In genomic region chr5:132901036-132901435, GRCh38 we compare ENCODE assay signal across 20 cellular contexts. TPM values are rescaled to one million over a fixed set of nuclear protein-coding genes. Genes with fewer than 3 reads are reported as not detected.
"Had no signal": no experiment of that assay in that cellular context is flagged by ENCODE, and none has a peak within 500 bp of the region (broad histone marks: within the 10 kb centered on the region; RNA-seq: fewer than 3 reads in every experiment).

No MANE protein-coding gene starts in this region.

- H3K27me3 Mint-ChIP-seq: activated naive CD8-positive, alpha-beta T cell treated with anti-CD3 and anti-CD28 coated beads for 36 hours; activated T-helper 17 cell treated with anti-CD3 and anti-CD28 coated beads, Interleukin-2, amount 50 U/mL, for 72 hours; stimulated activated memory B cell treated with anti-CD40 and anti-IgM and Interleukin-4, amounts not matched to agents 10 μg/mL and 1 μg/mL and 100 μg/mL, for 72 hours had no signal

- H3K9me3 ChIP-seq: heart left ventricle, mucosa of descending colon, right lobe of liver, stomach, suprapubic skin, transverse colon, vagina had no signal

- H3K4me1 Mint-ChIP-seq: endodermal cell had no signal

- H3K4me3 ChIP-seq: coronary artery, heart left ventricle, mucosa of descending colon, right lobe of liver, skin epidermis, stomach, suprapubic skin, transverse colon, vagina had no signal

- H3K4me3 Mint-ChIP-seq: activated CD8-positive, alpha-beta T cell treated with anti-CD3 and anti-CD28 coated beads, Interleukin-2, amount 10 ng/mL, durations not matched to agents 7 days and 5 days; activated naive CD8-positive, alpha-beta T cell treated with anti-CD3 and anti-CD28 coated beads for 36 hours; activated T-helper 17 cell treated with anti-CD3 and anti-CD28 coated beads, Interleukin-2, amount 50 U/mL, for 72 hours; endodermal cell; stimulated activated memory B cell treated with anti-CD40 and anti-IgM and Interleukin-4, amounts not matched to agents 10 μg/mL and 1 μg/mL and 100 μg/mL, for 72 hours had no signal

- ATAC-seq: activated CD8-positive, alpha-beta T cell treated with anti-CD3 and anti-CD28 coated beads, Interleukin-2, amount 10 ng/mL, durations not matched to agents 7 days and 5 days; activated T-helper 17 cell treated with anti-CD3 and anti-CD28 coated beads, Interleukin-2, amount 50 U/mL, for 72 hours; heart left ventricle; mucosa of descending colon; right lobe of liver; stimulated activated memory B cell treated with anti-CD40 and anti-IgM and Interleukin-4, amounts not matched to agents 10 μg/mL and 1 μg/mL and 100 μg/mL, for 72 hours had no signal

- H3K9me3 Mint-ChIP-seq: activated naive CD8-positive, alpha-beta T cell treated with anti-CD3 and anti-CD28 coated beads for 36 hours; activated T-helper 17 cell treated with anti-CD3 and anti-CD28 coated beads, Interleukin-2, amount 50 U/mL, for 72 hours; endodermal cell; stimulated activated memory B cell treated with anti-CD40 and anti-IgM and Interleukin-4, amounts not matched to agents 10 μg/mL and 1 μg/mL and 100 μg/mL, for 72 hours had no signal

- DNase-seq: activated CD4-positive, alpha-beta T cell treated with anti-CD3 and anti-CD28 coated beads for 1 hour; activated CD4-positive, alpha-beta T cell treated with anti-CD3 and anti-CD28 coated beads, Interleukin-2, amount 50 U/mL, for 1 hour; activated CD8-positive, alpha-beta T cell treated with anti-CD3 and anti-CD28 coated beads, Interleukin-2, amount 10 ng/mL, durations not matched to agents 7 days and 5 days; activated naive CD8-positive, alpha-beta T cell treated with anti-CD3 and anti-CD28 coated beads for 36 hours; cerebellar nuclear complex; endodermal cell; heart left ventricle; mesendoderm; mucosa of descending colon; occipital lobe; right lobe of liver; stomach; transverse colon had no signal

- H3K27ac Mint-ChIP-seq: activated CD8-positive, alpha-beta T cell treated with anti-CD3 and anti-CD28 coated beads, Interleukin-2, amount 10 ng/mL, durations not matched to agents 7 days and 5 days; activated naive CD8-positive, alpha-beta T cell treated with anti-CD3 and anti-CD28 coated beads for 36 hours; activated T-helper 17 cell treated with anti-CD3 and anti-CD28 coated beads, Interleukin-2, amount 50 U/mL, for 72 hours; endodermal cell; stimulated activated memory B cell treated with anti-CD40 and anti-IgM and Interleukin-4, amounts not matched to agents 10 μg/mL and 1 μg/mL and 100 μg/mL, for 72 hours had no signal

- H3K27me3 ChIP-seq: heart left ventricle, right lobe of liver, stomach, suprapubic skin, transverse colon, vagina had no signal

- H3K27ac ChIP-seq: coronary artery, epithelial cell of prostate, heart left ventricle, right lobe of liver, skin epidermis, stomach, suprapubic skin, transverse colon, vagina had no signal

RNA-seq across cellular contexts. Expression of gene GDF9, which starts 34.8 kb away (rescaled TPM):
- total RNA-seq: vagina had no signal
